20 cellular contexts compared by ENCODE assay signal in the genomic region with DNA sequence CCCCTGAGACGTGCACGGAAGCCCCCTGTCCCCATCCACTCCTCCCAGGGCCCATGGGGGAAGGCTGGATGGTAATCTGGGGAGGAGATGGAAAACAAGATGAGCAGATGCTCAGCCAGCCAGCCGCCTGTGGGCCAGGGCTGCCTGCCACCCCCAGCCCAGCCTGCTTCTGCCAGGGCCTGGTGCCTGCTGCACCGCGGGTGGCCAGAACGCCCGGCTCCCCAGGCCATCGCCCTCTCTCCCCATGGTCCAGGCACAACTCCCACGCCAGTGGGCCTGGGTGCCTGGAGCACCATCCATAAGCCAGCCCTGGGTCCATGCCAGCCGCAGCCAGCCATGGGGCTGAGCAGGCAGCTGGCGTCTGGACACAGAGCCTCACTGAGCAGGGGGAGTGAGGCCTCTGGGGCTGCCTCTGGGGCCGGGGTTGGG. TPM values are rescaled to one million over a fixed set of nuclear protein-coding genes. Genes with fewer than 3 reads are reported as not detected.
DNase-seq lines count a peak whose midpoint lies in the region; ATAC-seq and TF ChIP-seq lines count a peak whose summit lies in the region.
"Had no signal": no experiment of that assay in that cellular context is flagged by ENCODE, and none has a peak within 500 bp of the region (broad histone marks: within the 10 kb centered on the region; RNA-seq: fewer than 3 reads in every experiment).

No MANE protein-coding gene starts in this region.

- no peak overlapping the region; the same call in 1 of the 2 replicates for H3K9ac ChIP-seq in OCI-LY3 (ENCODE audit: low read length)

- H3K36me3 ChIP-seq in OCI-LY3 (replicated peaks; ENCODE audit: low read depth, low read length) (no peaks in the 10 kb centered on the region), lower lobe of right lung (no peaks in the 10 kb centered on the region)
- H3K36me3 ChIP-seq: transverse colon had no signal

- H3K4me1 ChIP-seq in OCI-LY3 (ENCODE audit: low read length) (peaks cover 15% of the 10 kb centered on the region), lower lobe of right lung (no peaks in the 10 kb centered on the region)
- H3K4me1 ChIP-seq: foreskin keratinocyte, transverse colon had no signal

- H3K9me3 ChIP-seq in OCI-LY3 (ENCODE audit: insufficient read depth, low read length) (no peaks in the 10 kb centered on the region), lower lobe of right lung (no peaks in the 10 kb centered on the region)
- H3K9me3 ChIP-seq: transverse colon had no signal

- H3K4me2 ChIP-seq in OCI-LY3 (ENCODE audit: low read length) = peak overlapping the region; percentile 83; the same call in 1 of the 2 replicates

- intact Hi-C loops in natural killer cell (cut with micrococcal nuclease) = no loop called here
- intact Hi-C loops in lower lobe of right lung (cut with DNase I) = no loop called here

- no peaks in the 10 kb centered on the region for H3K79me2 ChIP-seq in OCI-LY3 (ENCODE audit: low read length)

- no peaks in the 10 kb centered on the region for H3K36me3 Mint-ChIP-seq in natural killer cell
- H3K36me3 Mint-ChIP-seq in natural killer cell treated with Interleukin-12 subunit alpha and Interleukin-12 subunit beta and Interleukin-15 and Interleukin-18, amount 100 ng/mL, for 72 hours = no peaks in the 10 kb centered on the region
- H3K36me3 Mint-ChIP-seq: activated naive CD4-positive, alpha-beta T cell treated with anti-CD3 and anti-CD28 coated beads, Interleukin-2, amount 50 U/mL, for 24 hours; CD14-positive monocyte had no signal

- H3K27me3 ChIP-seq in OCI-LY3 (ENCODE audit: low read depth, low read length) = no peaks in the 10 kb centered on the region
- no peaks in the 10 kb centered on the region for H3K27me3 ChIP-seq in lower lobe of right lung (ENCODE audit: low read depth)
- H3K27me3 ChIP-seq: transverse colon had no signal

- peak overlapping the region; percentile 35; the same call in 1 of the 2 replicates for H2AFZ ChIP-seq in OCI-LY3 (ENCODE audit: low read depth, low read length)

- no peak overlapping the region for H3K4me3 Mint-ChIP-seq in natural killer cell
- no peak overlapping the region for H3K4me3 Mint-ChIP-seq in natural killer cell treated with Interleukin-12 subunit alpha and Interleukin-12 subunit beta and Interleukin-15 and Interleukin-18, amount 100 ng/mL, for 72 hours
- H3K4me3 Mint-ChIP-seq: activated CD4-positive, alpha-beta T cell treated with anti-CD3 and anti-CD28 coated beads for 36 hours; activated naive CD4-positive, alpha-beta T cell treated with anti-CD3 and anti-CD28 coated beads, Interleukin-2, amount 50 U/mL, for 24 hours; CD14-positive monocyte; stimulated activated effector memory CD8-positive, alpha-beta T cell treated with anti-CD3 and anti-CD28 coated beads, Interleukin-12 subunit alpha, Interleukin-12 subunit beta, amount 100 ng/mL, for 72 hours had no signal

- TF ChIP-seq CTCF in natural killer cell (IDR thresholded peaks at IDR 0.05) = no peak
- TF ChIP-seq CTCF in OCI-LY3 (IDR thresholded peaks at IDR 0.05; ENCODE audit: low read depth, low read length) = no peak
- TF ChIP-seq CTCF in lower lobe of right lung (IDR thresholded peaks at IDR 0.05) = no peak

- H3K4me1 Mint-ChIP-seq in natural killer cell = peaks cover 0 to 6% of the 10 kb centered on the region in 2 donors
- peaks cover 0 to 3% of the 10 kb centered on the region in 2 donors for H3K4me1 Mint-ChIP-seq in natural killer cell treated with Interleukin-12 subunit alpha and Interleukin-12 subunit beta and Interleukin-15 and Interleukin-18, amount 100 ng/mL, for 72 hours (ENCODE audit: low read depth in 2 of 2)
- H3K4me1 Mint-ChIP-seq: activated CD4-positive, alpha-beta T cell treated with anti-CD3 and anti-CD28 coated beads for 36 hours; activated naive CD4-positive, alpha-beta T cell treated with anti-CD3 and anti-CD28 coated beads, Interleukin-2, amount 50 U/mL, for 24 hours had no signal

- H3K9me3 Mint-ChIP-seq in natural killer cell = peaks cover 3% of the 10 kb centered on the region in 2 donors
- H3K9me3 Mint-ChIP-seq in natural killer cell treated with Interleukin-12 subunit alpha and Interleukin-12 subunit beta and Interleukin-15 and Interleukin-18, amount 100 ng/mL, for 72 hours = no peaks in the 10 kb centered on the region
- H3K9me3 Mint-ChIP-seq: activated naive CD4-positive, alpha-beta T cell treated with anti-CD3 and anti-CD28 coated beads, Interleukin-2, amount 50 U/mL, for 24 hours had no signal

- no peaks in the 10 kb centered on the region for H4K20me1 ChIP-seq in OCI-LY3 (ENCODE audit: insufficient read depth, low read length)

- DNase-seq in natural killer cell (peak; percentile 12), lower lobe of right lung (peak; percentile 35), NCI-H510A (lab: John Stamatoyannopoulos, UW) (no peak), ecto neural progenitor cell (ENCODE audit: low spot score) (no peak), cerebellar cortex (ENCODE audit: low spot score) (no peak)
- no peak for DNase-seq in natural killer cell treated with Interleukin-12 subunit alpha and Interleukin-12 subunit beta and Interleukin-15 and Interleukin-18, amount 100 ng/mL, for 72 hours (ENCODE audit: low spot score)
- DNase-seq: ACHN; activated CD4-positive, alpha-beta T cell treated with anti-CD3 and anti-CD28 coated beads for 36 hours; DMS53; foreskin keratinocyte; hippocampal formation; Karpas-422; stimulated activated CD4-positive, alpha-beta T cell treated with anti-CD3 and anti-CD28 coated beads, Interleukin-15, amount 100 ng/mL, for 24 hours; transverse colon had no signal

- H3K4me3 ChIP-seq in OCI-LY3 (ENCODE audit: low read length) (no peak overlapping the region), lower lobe of right lung (no peak overlapping the region)
- H3K4me3 ChIP-seq: coronary artery, transverse colon had no signal

- no peak overlapping the region for H3K27ac Mint-ChIP-seq in natural killer cell
- H3K27ac Mint-ChIP-seq in natural killer cell treated with Interleukin-12 subunit alpha and Interleukin-12 subunit beta and Interleukin-15 and Interleukin-18, amount 100 ng/mL, for 72 hours = no peak overlapping the region
- H3K27ac Mint-ChIP-seq: activated CD4-positive, alpha-beta T cell treated with anti-CD3 and anti-CD28 coated beads for 36 hours; activated naive CD4-positive, alpha-beta T cell treated with anti-CD3 and anti-CD28 coated beads, Interleukin-2, amount 50 U/mL, for 24 hours; stimulated activated effector memory CD8-positive, alpha-beta T cell treated with anti-CD3 and anti-CD28 coated beads, Interleukin-12 subunit alpha, Interleukin-12 subunit beta, amount 100 ng/mL, for 72 hours had no signal

- H3K27ac ChIP-seq in OCI-LY3 (ENCODE audit: low read length) (no peak overlapping the region), lower lobe of right lung (no peak overlapping the region)
- H3K27ac ChIP-seq: coronary artery, foreskin keratinocyte, transverse colon had no signal

- H3K27me3 Mint-ChIP-seq in natural killer cell (ENCODE audit: low read depth in 2 of 2) = no peaks in the 10 kb centered on the region
- no peaks in the 10 kb centered on the region for H3K27me3 Mint-ChIP-seq in natural killer cell treated with Interleukin-12 subunit alpha and Interleukin-12 subunit beta and Interleukin-15 and Interleukin-18, amount 100 ng/mL, for 72 hours
- H3K27me3 Mint-ChIP-seq: activated CD4-positive, alpha-beta T cell treated with anti-CD3 and anti-CD28 coated beads for 36 hours; activated naive CD4-positive, alpha-beta T cell treated with anti-CD3 and anti-CD28 coated beads, Interleukin-2, amount 50 U/mL, for 24 hours had no signal

- ATAC-seq in natural killer cell (no peak), lower lobe of right lung (no peak), HG03442 (IDR thresholded peaks at IDR 0.05; ENCODE audit: unreplicated experiment) (no peak)
- ATAC-seq in natural killer cell treated with Interleukin-12 subunit alpha and Interleukin-12 subunit beta and Interleukin-15 and Interleukin-18, amount 100 ng/mL, for 72 hours = no peak
- ATAC-seq: activated CD4-positive, alpha-beta T cell treated with anti-CD3 and anti-CD28 coated beads for 36 hours; foreskin keratinocyte; stimulated activated effector memory CD8-positive, alpha-beta T cell treated with anti-CD3 and anti-CD28 coated beads, Interleukin-12 subunit alpha, Interleukin-12 subunit beta, amount 100 ng/mL, for 72 hours had no signal

RNA-seq across cellular contexts. Expression of gene ELN, which starts 57.2 kb away (rescaled TPM):
- total RNA-seq in natural killer cell (under 1 TPM in 1 of 3 donors, not detected in 2; 0.75 TPM), lower lobe of right lung (83.3 TPM)
- under 1 TPM in 1 of 2 donors, not detected in 1; 0.10 TPM for total RNA-seq in natural killer cell treated with Interleukin-12 subunit alpha and Interleukin-12 subunit beta and Interleukin-15 and Interleukin-18, amount 100 ng/mL, for 72 hours
- total RNA-seq: activated CD4-positive, alpha-beta T cell treated with anti-CD3 and anti-CD28 coated beads for 36 hours; foreskin keratinocyte had no signal

Comparison
In these comparisons a context has a peak if more than half of its experiments do, and no peak if none do; other contexts are left out.
1. DNase-seq: peak in natural killer cell (single experiment) and lower lobe of right lung (single experiment); none in natural killer cell treated with Interleukin-12 subunit alpha and Interleukin-12 subunit beta and Interleukin-15 and Interleukin-18, amount 100 ng/mL, for 72 hours (single experiment), NCI-H510A (single experiment), ecto neural progenitor cell (single experiment) and cerebellar cortex (single experiment).
2. RNA of gene ELN, which starts 57.2 kb away (total RNA-seq): 83.3 TPM in lower lobe of right lung (single experiment); 0.10 TPM in natural killer cell treated with Interleukin-12 subunit alpha and Interleukin-12 subunit beta and Interleukin-15 and Interleukin-18, amount 100 ng/mL, for 72 hours and 0.75 TPM in natural killer cell; every median in the first group is over 10 times any median in the second.